1 cellular context compared by ENCODE assay signal in the genomic region with DNA sequence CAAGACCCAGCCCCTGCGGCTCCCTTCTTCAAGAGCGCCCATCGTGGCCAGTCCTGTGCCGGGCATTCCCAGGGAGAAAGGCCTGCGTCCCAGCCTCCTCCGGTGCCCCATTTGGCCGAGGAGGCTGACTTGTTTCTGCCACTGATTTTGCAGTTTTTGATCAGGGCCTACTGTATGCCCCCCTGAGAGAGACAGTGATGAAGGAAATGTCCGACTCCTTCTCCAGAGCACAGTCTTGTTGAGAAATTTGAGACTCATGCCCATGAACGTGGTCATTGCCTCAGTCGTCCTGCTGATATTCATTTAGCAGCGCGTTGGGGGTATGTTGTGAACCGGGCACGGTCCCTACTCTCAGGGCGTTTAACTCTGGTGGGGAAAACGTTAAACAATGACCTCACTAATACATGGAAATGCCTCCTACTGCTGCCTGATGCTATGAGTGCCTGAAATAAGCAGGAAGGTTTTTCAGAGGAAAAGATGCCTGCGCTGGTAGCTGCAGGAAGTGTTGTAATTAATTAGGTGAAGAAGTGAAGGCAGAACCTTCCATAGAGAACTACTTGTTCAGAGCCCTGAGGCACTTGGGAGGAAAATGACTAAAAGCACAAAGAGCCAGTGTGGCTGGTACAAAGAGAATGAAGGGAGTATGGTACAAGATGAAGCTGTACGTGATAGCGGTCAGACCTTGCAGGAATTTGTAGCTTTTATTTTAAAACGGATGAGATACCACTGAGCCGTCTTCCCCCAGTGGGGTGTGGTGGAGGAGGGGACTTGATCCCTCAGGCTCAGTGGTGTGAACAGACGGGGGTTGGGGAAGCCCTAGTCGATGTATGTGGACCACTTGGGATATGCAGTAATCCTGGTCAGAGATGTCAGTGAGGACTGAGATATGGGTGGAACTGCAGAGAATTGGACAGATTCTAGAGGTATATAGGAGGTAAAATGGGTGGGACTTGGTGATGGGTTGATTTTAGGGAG.
TF ChIP-seq lines count a peak whose summit lies in the region.

No MANE protein-coding gene starts in this region.

TF ChIP-seq in liver, 16 proteins besides CTCF, POLR2A, EP300 and RAD21 (continued from another document):
- TF ChIP-seq YY1 (IDR thresholded peaks at IDR 0.05), result no peak
- TF ChIP-seq, protein P1, sequence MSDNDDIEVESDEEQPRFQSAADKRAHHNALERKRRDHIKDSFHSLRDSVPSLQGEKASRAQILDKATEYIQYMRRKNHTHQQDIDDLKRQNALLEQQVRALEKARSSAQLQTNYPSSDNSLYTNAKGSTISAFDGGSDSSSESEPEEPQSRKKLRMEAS (IDR thresholded peaks at IDR 0.05), result no peak
- TF ChIP-seq TAF1 (conservative IDR thresholded peaks at IDR 0.05), result no peak
- TF ChIP-seq EGR1 (IDR thresholded peaks at IDR 0.05; ENCODE audit: low read depth in 2 of 2), result no peak
- TF ChIP-seq FOXA1 (IDR thresholded peaks at IDR 0.05), result no peak
